In genomic region chr17:73261952-73262675, GRCh38 we compare ENCODE assay signal across 2 cellular contexts.
TF ChIP-seq lines count a peak whose summit lies in the region.

No MANE protein-coding gene starts in this region.

TF ChIP-seq in K562, 482 proteins besides CTCF, POLR2A, EP300 and RAD21:
- TF ChIP-seq MLLT1 (IDR thresholded peaks at IDR 0.05) = no peak
- no peak for TF ChIP-seq GABPB1 (CRISPR knock-in tag; IDR thresholded peaks at IDR 0.05)
- no peak for TF ChIP-seq ZNF197 (CRISPR knock-in tag; IDR thresholded peaks at IDR 0.05; ENCODE audit: low read depth)
- no peak for TF ChIP-seq MITF (IDR thresholded peaks at IDR 0.05)
- TF ChIP-seq YY1 (IDR thresholded peaks at IDR 0.05; ENCODE audit: borderline replicate concordance in 1 of 3, control insufficient read depth in 1 of 3, extremely low read depth in 1 of 3, insufficient read depth in 3 of 3, insufficient read length in 1 of 3, insufficient replicate concordance in 2 of 3, low read depth in 1 of 3, low read length in 2 of 3) = no peak
- no peak for TF ChIP-seq ZNF398 (CRISPR knock-in tag; IDR thresholded peaks at IDR 0.05)
- TF ChIP-seq POLR2G (IDR thresholded peaks at IDR 0.05; ENCODE audit: low read depth, low read length) = no peak
- TF ChIP-seq MEF2A (IDR thresholded peaks at IDR 0.05; ENCODE audit: control insufficient read depth, low read depth, low read length) = no peak
- no peak for TF ChIP-seq ZC3H11A (IDR thresholded peaks at IDR 0.05; ENCODE audit: low read depth, low read length)
- no peak for TF ChIP-seq SMC3 (conservative IDR thresholded peaks at IDR 0.05; ENCODE audit: insufficient read depth, low read depth, low read length)
- no peak for TF ChIP-seq POLR3A (IDR thresholded peaks at IDR 0.05; ENCODE audit: borderline replicate concordance, extremely low read depth, insufficient read depth, insufficient read length)
- no peak for TF ChIP-seq FOXA1 (IDR thresholded peaks at IDR 0.05; ENCODE audit: borderline replicate concordance)
- no peak for TF ChIP-seq ZNF707 (CRISPR knock-in tag; conservative IDR thresholded peaks at IDR 0.05)
- no peak for TF ChIP-seq ZNF143 (CRISPR knock-in tag; IDR thresholded peaks at IDR 0.05)

TF ChIP-seq in HepG2, 621 proteins besides CTCF, POLR2A, EP300 and RAD21 (continues in another document):
- peak; percentile 60; the same call in 1 of the 2 replicates for TF ChIP-seq ZNF605 (CRISPR knock-in tag; IDR thresholded peaks at IDR 0.05)
- no peak for TF ChIP-seq RFX3 (CRISPR knock-in tag; IDR thresholded peaks at IDR 0.05)
- peak; percentile 86 for TF ChIP-seq MAX (IDR thresholded peaks at IDR 0.05)
- peak; percentile 82; the same call in 1 of the 2 replicates for TF ChIP-seq ZNF773 (CRISPR knock-in tag; IDR thresholded peaks at IDR 0.05; ENCODE audit: borderline replicate concordance)
- peak; percentile 95 for TF ChIP-seq CEBPB (IDR thresholded peaks at IDR 0.05; ENCODE audit: borderline replicate concordance, low read depth, low read length)
- peak; percentile 40; the same call in 1 of the 2 replicates for TF ChIP-seq TFE3 (CRISPR knock-in tag; IDR thresholded peaks at IDR 0.05)
- TF ChIP-seq ZNF580 (CRISPR knock-in tag; IDR thresholded peaks at IDR 0.05; ENCODE audit: borderline replicate concordance, low read depth) = peak; percentile 64; the same call in 1 of the 2 replicates
- TF ChIP-seq ZNF33A (CRISPR knock-in tag; IDR thresholded peaks at IDR 0.05; ENCODE audit: borderline replicate concordance) = no peak
- no peak for TF ChIP-seq ZNF460 (CRISPR knock-in tag; IDR thresholded peaks at IDR 0.05; ENCODE audit: borderline replicate concordance)
- TF ChIP-seq SAP130 (CRISPR knock-in tag; IDR thresholded peaks at IDR 0.05; ENCODE audit: low read depth) = peak; percentile 83
- TF ChIP-seq FOXA1 (IDR thresholded peaks at IDR 0.05) = no peak
- peak; percentile 99 for TF ChIP-seq FOXA1 (CRISPR knock-in tag; IDR thresholded peaks at IDR 0.05)
- TF ChIP-seq IRF9 (CRISPR knock-in tag; IDR thresholded peaks at IDR 0.05; ENCODE audit: borderline replicate concordance) = peak; percentile 78; the same call in 1 of the 2 replicates
- peak; percentile 91 for TF ChIP-seq ASH2L (IDR thresholded peaks at IDR 0.05; ENCODE audit: insufficient read length, low read depth, low read length)
- TF ChIP-seq ZBTB4 (CRISPR knock-in tag; IDR thresholded peaks at IDR 0.05; ENCODE audit: borderline replicate concordance) = peak; percentile 69; the same call in 1 of the 2 replicates
- peak; percentile 78 for TF ChIP-seq ZNF800 (CRISPR knock-in tag; IDR thresholded peaks at IDR 0.05)
- peak; percentile 64 for TF ChIP-seq ZNF318 (CRISPR knock-in tag; IDR thresholded peaks at IDR 0.05)
- TF ChIP-seq MTA1 (CRISPR knock-in tag; IDR thresholded peaks at IDR 0.05; ENCODE audit: borderline replicate concordance) = peak; percentile 96
- no peak for TF ChIP-seq CENPX (CRISPR knock-in tag; IDR thresholded peaks at IDR 0.05)
- no peak for TF ChIP-seq MEIS2 (CRISPR knock-in tag; IDR thresholded peaks at IDR 0.05)
- TF ChIP-seq PTBP1 (IDR thresholded peaks at IDR 0.05; ENCODE audit: low read depth, low read length, poor library complexity, severe bottlenecking) = peak; percentile 14
- peak; percentile 73 for TF ChIP-seq SALL1 (CRISPR knock-in tag; IDR thresholded peaks at IDR 0.05)
- TF ChIP-seq ZBTB46 (CRISPR knock-in tag; IDR thresholded peaks at IDR 0.05; ENCODE audit: borderline replicate concordance) = peak; percentile 96
- no peak; the same call in none of the 2 replicates for TF ChIP-seq GATAD1 (CRISPR knock-in tag; IDR thresholded peaks at IDR 0.05)
- no peak for TF ChIP-seq PLRG1 (conservative IDR thresholded peaks at IDR 0.05)
- TF ChIP-seq ZMYM3 (CRISPR knock-in tag; IDR thresholded peaks at IDR 0.05) = peak; percentile 55; the same call in 1 of the 2 replicates
- no peak for TF ChIP-seq PAX8 (CRISPR knock-in tag; IDR thresholded peaks at IDR 0.05; ENCODE audit: borderline replicate concordance)
